11 cellular contexts compared by ENCODE assay signal in the genomic region with DNA sequence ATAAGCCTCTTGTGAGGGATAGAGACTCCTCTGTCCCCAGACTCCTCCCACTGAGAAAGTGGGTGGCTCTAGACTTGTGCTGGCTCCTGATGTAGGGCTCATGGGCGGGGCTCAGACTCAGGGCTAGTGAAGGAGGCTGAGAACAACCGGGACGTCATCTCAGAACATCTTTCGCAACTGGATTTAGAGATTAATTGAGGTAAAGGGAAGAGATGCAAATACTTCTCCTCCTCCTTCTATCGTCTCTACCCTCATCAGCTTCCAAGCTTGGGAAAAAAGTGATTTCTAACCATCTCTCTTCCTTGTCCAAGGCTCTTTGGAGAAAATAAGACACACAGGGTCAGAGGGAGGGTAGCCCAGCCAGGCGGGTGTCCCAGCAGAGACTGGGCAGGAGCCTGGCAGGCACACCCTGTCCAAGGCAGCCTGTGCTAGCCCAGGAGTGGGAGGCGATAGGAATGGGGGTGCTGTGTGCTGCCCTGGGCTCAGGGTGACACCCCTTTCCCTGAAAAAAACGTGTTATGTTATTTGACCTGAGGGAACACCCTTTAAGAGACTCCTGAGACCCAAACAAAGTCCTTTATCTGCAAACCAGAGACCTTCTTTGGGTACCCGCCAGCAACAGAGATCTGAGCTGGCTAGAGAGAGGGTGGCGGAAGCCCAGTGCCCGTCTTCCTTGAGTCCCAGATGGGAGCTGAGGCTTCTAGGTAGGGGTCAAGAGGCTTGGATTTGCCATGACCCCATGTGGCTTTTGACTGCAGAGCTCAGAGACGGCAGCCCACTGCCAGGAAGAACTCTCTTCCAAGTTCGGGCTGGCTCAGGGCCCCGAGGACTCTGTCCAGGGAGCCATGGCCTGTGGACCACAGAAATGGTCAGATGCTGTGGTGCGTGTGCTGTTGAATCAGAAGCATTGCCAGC.
DNase-seq lines count a peak whose midpoint lies in the region; ATAC-seq, FAIRE-seq and TF ChIP-seq lines count a peak whose summit lies in the region.
"Had no signal": no experiment of that assay in that cellular context is flagged by ENCODE, and none has a peak within 500 bp of the region (broad histone marks: within the 10 kb centered on the region; RNA-seq: fewer than 3 reads in every experiment).

No MANE protein-coding gene starts in this region.

- no peak for FAIRE-seq in A549 (lab: Jason Lieb, UNC)

- no peak overlapping the region for H3K4me3 Mint-ChIP-seq in nephron
- H3K4me3 Mint-ChIP-seq in activated T-helper 2 cell treated with anti-CD3 and anti-CD28 coated beads, Interferon-gamma antibody, Interleukin-2, Interleukin-4, amounts not matched to agents 10 μg/mL and 5 μg/mL and 100 μg/mL, durations not matched to agents 14 hours and 24 hours and 36 hours (ENCODE audit: low read depth): no peak overlapping the region
- H3K4me3 Mint-ChIP-seq: central memory CD8-positive, alpha-beta T cell had no signal

- H3K4me1 ChIP-seq in A549 (peaks cover 28% of the 10 kb centered on the region), Panc1 (ENCODE audit: control insufficient read depth, insufficient read depth, low read length) (no peaks in the 10 kb centered on the region)

- H3K9me3 Mint-ChIP-seq in nephron: no peaks in the 10 kb centered on the region
- H3K9me3 Mint-ChIP-seq in activated T-helper 2 cell treated with anti-CD3 and anti-CD28 coated beads, Interferon-gamma antibody, Interleukin-2, Interleukin-4, amounts not matched to agents 10 μg/mL and 5 μg/mL and 100 μg/mL, durations not matched to agents 14 hours and 24 hours and 36 hours: no peaks in the 10 kb centered on the region
- H3K9me3 Mint-ChIP-seq: central memory CD8-positive, alpha-beta T cell had no signal

- no TSS peak for BruUV-seq in Panc1 (replicated peaks; lab: Mats Ljungman, UMichigan)

- H3K27me3 Mint-ChIP-seq in nephron (ENCODE audit: low read depth): no peaks in the 10 kb centered on the region
- peaks cover 4% of the 10 kb centered on the region for H3K27me3 Mint-ChIP-seq in activated T-helper 2 cell treated with anti-CD3 and anti-CD28 coated beads, Interferon-gamma antibody, Interleukin-2, Interleukin-4, amounts not matched to agents 10 μg/mL and 5 μg/mL and 100 μg/mL, durations not matched to agents 14 hours and 24 hours and 36 hours (ENCODE audit: low read depth)

- TF ChIP-seq RAD21 in A549 (conservative IDR thresholded peaks at IDR 0.05 in 1 of 2, IDR thresholded peaks at IDR 0.05 in 1 of 2): no peak

- no peak overlapping the region for H3K4me3 ChIP-seq in A549
- no peak overlapping the region for H3K4me3 ChIP-seq in Panc1 (ENCODE audit: low read depth in 2 of 2, low read length in 2 of 2)

- intact Hi-C loops in Panc1 (cut with micrococcal nuclease; ENCODE audit: unreplicated experiment): no loop called here
- intact Hi-C loops in activated T-helper 2 cell treated with anti-CD3 and anti-CD28 coated beads, Interferon-gamma antibody, Interleukin-2, Interleukin-4, amounts not matched to agents 10 μg/mL and 5 μg/mL and 100 μg/mL, durations not matched to agents 14 hours and 24 hours and 36 hours (cut with micrococcal nuclease): no loop called here

- peak in 1 of 2 experiments; percentile 60; a peak in 2 of 6 replicates for ATAC-seq in A549
- ATAC-seq in Panc1: peak; percentile 58; the same call in 1 of the 2 replicates
- no peak for ATAC-seq in GM21717 (IDR thresholded peaks at IDR 0.05; ENCODE audit: unreplicated experiment)
- no peak for ATAC-seq in GM18520 (IDR thresholded peaks at IDR 0.05; ENCODE audit: unreplicated experiment)

- no peak for TF ChIP-seq EP300 in A549 (IDR thresholded peaks at IDR 0.05)

- in situ Hi-C loops in Panc1 (cut with HindIII; ENCODE audit: low pct_unique_long_range_greater_than_20kb, low sequenced_read_pairs): no loop called here

- TF ChIP-seq CTCF in A549 (IDR thresholded peaks at IDR 0.05) (no peak), Panc1 (IDR thresholded peaks at IDR 0.05) (no peak), nephron (IDR thresholded peaks at IDR 0.05; ENCODE audit: unreplicated experiment in 3 of 3) (no peak)

- H3K36me3 Mint-ChIP-seq in nephron (ENCODE audit: low read depth): no peaks in the 10 kb centered on the region
- H3K36me3 Mint-ChIP-seq in activated T-helper 2 cell treated with anti-CD3 and anti-CD28 coated beads, Interferon-gamma antibody, Interleukin-2, Interleukin-4, amounts not matched to agents 10 μg/mL and 5 μg/mL and 100 μg/mL, durations not matched to agents 14 hours and 24 hours and 36 hours (ENCODE audit: low read depth): no peaks in the 10 kb centered on the region

- no peak for DNase-seq in A549 (ENCODE audit: low read depth in 1 of 2, low spot score in 1 of 2)
- DNase-seq in Panc1 (ENCODE audit: low read depth, low spot score): no peak
- DNase-seq in fibroblast of the conjunctiva (ENCODE audit: low read depth): peak; percentile 79
- DNase-seq in activated T-helper 2 cell treated with anti-CD3 and anti-CD28 coated beads, Interferon-gamma antibody, Interleukin-2, Interleukin-4, amounts not matched to agents 10 μg/mL and 5 μg/mL and 100 μg/mL, durations not matched to agents 14 hours and 24 hours and 36 hours (ENCODE audit: low spot score): no peak
- no peak for DNase-seq in DMS153 (lab: John Stamatoyannopoulos, UW)
- DNase-seq: NCI-H2081, SK-N-SH had no signal

- H3K9me3 ChIP-seq in A549 (no peaks in the 10 kb centered on the region), Panc1 (ENCODE audit: control insufficient read depth, insufficient read depth, low read depth, low read length) (no peaks in the 10 kb centered on the region)
- H3K9me3 ChIP-seq: SK-N-SH had no signal

- H3K4me2 ChIP-seq in A549: no peak overlapping the region
- H3K4me2 ChIP-seq: SK-N-SH had no signal

- H3K4me1 Mint-ChIP-seq in nephron: peaks cover 66% of the 10 kb centered on the region
- no peaks in the 10 kb centered on the region for H3K4me1 Mint-ChIP-seq in activated T-helper 2 cell treated with anti-CD3 and anti-CD28 coated beads, Interferon-gamma antibody, Interleukin-2, Interleukin-4, amounts not matched to agents 10 μg/mL and 5 μg/mL and 100 μg/mL, durations not matched to agents 14 hours and 24 hours and 36 hours (ENCODE audit: low read depth)
- H3K4me1 Mint-ChIP-seq: central memory CD8-positive, alpha-beta T cell had no signal

- WGBS in A549 (ENCODE audit: missing lambda C conversion rate): 80% methylated on average over 14 of the region's 15 CpGs

- TF ChIP-seq POLR2A in A549 (IDR thresholded peaks at IDR 0.05; ENCODE audit: low read length): no peak

- POLR2A ChIA-PET in A549 (lab: Yijun Ruan, JAX) (no interaction called here), Panc1 (lab: Charles Lee) (no interaction called here)

- no peaks in the 10 kb centered on the region for H3K27me3 ChIP-seq in Panc1 (ENCODE audit: control insufficient read depth, insufficient read depth, low read length)

- H3K27ac ChIP-seq in A549: peak overlapping the region; percentile 45 to 87; a peak in 4 of 6 replicates
- H3K27ac ChIP-seq in Panc1 (ENCODE audit: low read length): no peak overlapping the region

- no peaks in the 10 kb centered on the region for H3K36me3 ChIP-seq in Panc1 (ENCODE audit: control insufficient read depth, insufficient read depth, low read length)

- peak overlapping the region in 2 of 3 experiments; percentile 79 to 95 for H3K27ac Mint-ChIP-seq in nephron
- H3K27ac Mint-ChIP-seq in activated T-helper 2 cell treated with anti-CD3 and anti-CD28 coated beads, Interferon-gamma antibody, Interleukin-2, Interleukin-4, amounts not matched to agents 10 μg/mL and 5 μg/mL and 100 μg/mL, durations not matched to agents 14 hours and 24 hours and 36 hours: no peak overlapping the region

- CTCF ChIA-PET in A549 (lab: Yijun Ruan, JAX): no interaction called here
- CTCF ChIA-PET in Panc1 (lab: Charles Lee): no interaction called here

TF ChIP-seq in A549, 52 proteins besides CTCF, POLR2A, EP300 and RAD21:
- no peak for TF ChIP-seq CBX2 (IDR thresholded peaks at IDR 0.05; ENCODE audit: borderline replicate concordance, low read depth)
